Comparison of ENCODE assay signal across 1 cellular context in genomic region chr13:113584205-113584869, GRCh38.
TF ChIP-seq lines count a peak whose summit lies in the region.

TFDP1 (plus strand) TSS chr13:113584753; CDS start chr13:113585838, 1,085 bp downstream.

TF ChIP-seq in HEK293, 187 proteins besides CTCF, POLR2A, EP300 and RAD21 (continued from another document and continues in another):
- TF ChIP-seq ZNF248 (tag by site-specific recombination; IDR thresholded peaks at IDR 0.05) = no peak
- no peak for TF ChIP-seq ZBTB20 (tag by site-specific recombination; IDR thresholded peaks at IDR 0.05)
- TF ChIP-seq ZNF2 (tag by site-specific recombination; IDR thresholded peaks at IDR 0.05) = peak; percentile 92
- TF ChIP-seq SP2 (tag by site-specific recombination; IDR thresholded peaks at IDR 0.05) = no peak
- no peak for TF ChIP-seq PRDM1 (tag by site-specific recombination; IDR thresholded peaks at IDR 0.05)
- no peak for TF ChIP-seq ZNF639 (tag by site-specific recombination; IDR thresholded peaks at IDR 0.05)
- TF ChIP-seq REST (tag by site-specific recombination; IDR thresholded peaks at IDR 0.05) = no peak
- TF ChIP-seq ZNF335 (tag by site-specific recombination; conservative IDR thresholded peaks at IDR 0.05) = no peak
- TF ChIP-seq INSM2 (tag by site-specific recombination; IDR thresholded peaks at IDR 0.05) = peak; percentile 58; the same call in 1 of the 2 replicates
- TF ChIP-seq KLF17 (tag by site-specific recombination; IDR thresholded peaks at IDR 0.05) = peak; percentile 77; the same call in 1 of the 2 replicates
- no peak for TF ChIP-seq ZNF132 (tag by site-specific recombination; IDR thresholded peaks at IDR 0.05; ENCODE audit: borderline replicate concordance)
- TF ChIP-seq ZNF280D (tag by site-specific recombination; IDR thresholded peaks at IDR 0.05) = no peak
- 0 out of 2 replicates have a peak, but pooled peaks have one; percentile 48 for TF ChIP-seq ZNF18 (tag by site-specific recombination; IDR thresholded peaks at IDR 0.05)
- TF ChIP-seq ZNF670 (tag by site-specific recombination; IDR thresholded peaks at IDR 0.05; ENCODE audit: low read depth) = no peak
- no peak for TF ChIP-seq RBAK (tag by site-specific recombination; IDR thresholded peaks at IDR 0.05)
- no peak for TF ChIP-seq ZBTB44 (tag by site-specific recombination; IDR thresholded peaks at IDR 0.05)
- TF ChIP-seq REPIN1 (tag by site-specific recombination; IDR thresholded peaks at IDR 0.05; ENCODE audit: low read depth) = no peak
- no peak for TF ChIP-seq ZNF792 (tag by site-specific recombination; IDR thresholded peaks at IDR 0.05)
- TF ChIP-seq ZNF776 (tag by site-specific recombination; IDR thresholded peaks at IDR 0.05; ENCODE audit: borderline replicate concordance) = no peak
- TF ChIP-seq GLI2 (tag by site-specific recombination; IDR thresholded peaks at IDR 0.05; ENCODE audit: borderline replicate concordance, low read depth) = no peak
- no peak for TF ChIP-seq MYNN (tag by site-specific recombination; IDR thresholded peaks at IDR 0.05; ENCODE audit: borderline replicate concordance)
- TF ChIP-seq MEIS1 (CRISPR knock-in tag; IDR thresholded peaks at IDR 0.05; ENCODE audit: borderline replicate concordance) = no peak
- no peak for TF ChIP-seq ZNF292 (tag by site-specific recombination; IDR thresholded peaks at IDR 0.05; ENCODE audit: borderline replicate concordance, low read depth)
- no peak for TF ChIP-seq ZNF747 (tag by site-specific recombination; IDR thresholded peaks at IDR 0.05)
- TF ChIP-seq ZNF26 (tag by site-specific recombination; IDR thresholded peaks at IDR 0.05) = no peak
- TF ChIP-seq ZBTB8A (tag by site-specific recombination; IDR thresholded peaks at IDR 0.05) = peak; percentile 65
- no peak for TF ChIP-seq ZNF10 (tag by site-specific recombination; IDR thresholded peaks at IDR 0.05)
- TF ChIP-seq ZNF202 (tag by site-specific recombination; IDR thresholded peaks at IDR 0.05; ENCODE audit: borderline replicate concordance) = no peak
- peak; percentile 81; the same call in 1 of the 2 replicates for TF ChIP-seq ZNF501 (tag by site-specific recombination; IDR thresholded peaks at IDR 0.05)
- no peak for TF ChIP-seq ZNF324 (tag by site-specific recombination; IDR thresholded peaks at IDR 0.05)
- peak; percentile 54; the same call in 1 of the 2 replicates for TF ChIP-seq ZNF600 (tag by site-specific recombination; IDR thresholded peaks at IDR 0.05)
- TF ChIP-seq ZNF350 (tag by site-specific recombination; IDR thresholded peaks at IDR 0.05) = no peak
- no peak for TF ChIP-seq ZNF544 (tag by site-specific recombination; IDR thresholded peaks at IDR 0.05)
- no peak for TF ChIP-seq ZBTB11 (tag by site-specific recombination; conservative IDR thresholded peaks at IDR 0.05; ENCODE audit: low read depth)
- no peak for TF ChIP-seq ZNF596 (tag by site-specific recombination; IDR thresholded peaks at IDR 0.05)
- no peak for TF ChIP-seq ZNF48 (tag by site-specific recombination; IDR thresholded peaks at IDR 0.05)
- TF ChIP-seq ZNF24 (tag by site-specific recombination; IDR thresholded peaks at IDR 0.05) = no peak
- no peak for TF ChIP-seq ZSCAN16 (tag by site-specific recombination; IDR thresholded peaks at IDR 0.05)
- TF ChIP-seq KLF10 (tag by site-specific recombination; IDR thresholded peaks at IDR 0.05) = no peak
- TF ChIP-seq ZSCAN30 (tag by site-specific recombination; IDR thresholded peaks at IDR 0.05) = peak; percentile 70
- no peak for TF ChIP-seq ZNF302 (tag by site-specific recombination; IDR thresholded peaks at IDR 0.05; ENCODE audit: low read depth)
- TF ChIP-seq ZSCAN4 (tag by site-specific recombination; IDR thresholded peaks at IDR 0.05) = peak; percentile 92
